ENCODE assay signal across 31 cellular contexts in genomic region chr15:73270366-73271097, GRCh38.
"Had no signal": no experiment of that assay in that cellular context is flagged by ENCODE, and none has a peak within 500 bp of the region (broad histone marks: within the 10 kb centered on the region; RNA-seq: fewer than 3 reads in every experiment).

No MANE protein-coding gene starts in this region.

- H3K27ac Mint-ChIP-seq: activated CD4-positive, alpha-beta memory T cell treated with anti-CD3 and anti-CD28 coated beads for 36 hours; activated CD4-positive, alpha-beta T cell treated with anti-CD3 and anti-CD28 coated beads, Interleukin-2, amount 10 ng/mL, durations not matched to agents 24 days and 14 days; activated T-cell treated with anti-CD3 and anti-CD28 coated beads, Interleukin-2, amount 50 U/mL, for 24 hours; effector memory CD8-positive, alpha-beta T cell; mesothelial cell of epicardium; naive B cell; nephron progenitor cell; stimulated activated naive B cell treated with anti-CD40 and anti-IgM and Interleukin-4, amounts not matched to agents 10 μg/mL and 1 μg/mL and 100 μg/mL, for 72 hours; T-helper 17 cell had no signal

- H3K9me3 ChIP-seq: colonic mucosa, gastrocnemius medialis, neutrophil, right lobe of liver, stomach, tibial artery, upper lobe of right lung had no signal

- H3K4me3 Mint-ChIP-seq: activated CD4-positive, alpha-beta memory T cell treated with anti-CD3 and anti-CD28 coated beads for 36 hours; activated CD4-positive, alpha-beta T cell treated with anti-CD3 and anti-CD28 coated beads, Interleukin-2, amount 10 ng/mL, durations not matched to agents 24 days and 14 days; activated T-cell treated with anti-CD3 and anti-CD28 coated beads, Interleukin-2, amount 50 U/mL, for 24 hours; effector memory CD8-positive, alpha-beta T cell; mesothelial cell of epicardium; naive B cell; nephron progenitor cell; stimulated activated naive B cell treated with anti-CD40 and anti-IgM and Interleukin-4, amounts not matched to agents 10 μg/mL and 1 μg/mL and 100 μg/mL, for 72 hours; T-helper 17 cell had no signal

- H3K36me3 Mint-ChIP-seq: naive B cell; stimulated activated naive B cell treated with anti-CD40 and anti-IgM and Interleukin-4, amounts not matched to agents 10 μg/mL and 1 μg/mL and 100 μg/mL, for 72 hours had no signal

- H3K27me3 Mint-ChIP-seq: activated CD4-positive, alpha-beta memory T cell treated with anti-CD3 and anti-CD28 coated beads for 36 hours; activated CD4-positive, alpha-beta T cell treated with anti-CD3 and anti-CD28 coated beads, Interleukin-2, amount 10 ng/mL, durations not matched to agents 24 days and 14 days; activated T-cell treated with anti-CD3 and anti-CD28 coated beads, Interleukin-2, amount 50 U/mL, for 24 hours; effector memory CD8-positive, alpha-beta T cell; T-helper 17 cell had no signal

- H3K27ac ChIP-seq: colonic mucosa, neutrophil, right lobe of liver, stomach, tibial artery, upper lobe of right lung, WERI-Rb-1 had no signal

- FAIRE-seq: endothelial cell of umbilical vein, keratinocyte had no signal

- ATAC-seq: activated CD4-positive, CD25-positive, alpha-beta regulatory T cell treated with anti-CD3 and anti-CD28 coated beads, Interleukin-2, amount 50 U/mL, for 24 hours; effector memory CD8-positive, alpha-beta T cell; gastrocnemius medialis; left cardiac atrium; left ventricle myocardium superior; stimulated activated naive B cell treated with anti-CD40 and anti-IgM and Interleukin-4, amounts not matched to agents 10 μg/mL and 1 μg/mL and 100 μg/mL, for 72 hours; T-helper 17 cell; upper lobe of right lung had no signal

- H3K27me3 ChIP-seq: colonic mucosa, gastrocnemius medialis, right lobe of liver, stomach, tibial artery, upper lobe of right lung had no signal

- H3K9me3 Mint-ChIP-seq: activated CD4-positive, alpha-beta memory T cell treated with anti-CD3 and anti-CD28 coated beads for 36 hours; activated CD4-positive, alpha-beta T cell treated with anti-CD3 and anti-CD28 coated beads, Interleukin-2, amount 10 ng/mL, durations not matched to agents 24 days and 14 days; activated T-cell treated with anti-CD3 and anti-CD28 coated beads, Interleukin-2, amount 50 U/mL, for 24 hours; effector memory CD8-positive, alpha-beta T cell; mesothelial cell of epicardium; naive B cell; nephron progenitor cell; stimulated activated naive B cell treated with anti-CD40 and anti-IgM and Interleukin-4, amounts not matched to agents 10 μg/mL and 1 μg/mL and 100 μg/mL, for 72 hours had no signal

- DNase-seq: activated CD4-positive, alpha-beta memory T cell treated with anti-CD3 and anti-CD28 coated beads for 36 hours; activated CD4-positive, alpha-beta T cell treated with anti-CD3 and anti-CD28 coated beads, Interleukin-2, amount 10 ng/mL, durations not matched to agents 24 days and 14 days; activated CD8-positive, alpha-beta memory T cell treated with anti-CD3 and anti-CD28 coated beads, Interleukin-2, amount 50 U/mL, for 48 hours; activated gamma-delta T cell; activated naive CD4-positive, alpha-beta T cell treated with anti-CD3 and anti-CD28 coated beads, Interleukin-2, amount 50 U/mL, for 16 hours; activated T-cell treated with anti-CD3 and anti-CD28 coated beads, Interleukin-2, amount 50 U/mL, for 24 hours; colonic mucosa; effector memory CD8-positive, alpha-beta T cell; gastrocnemius medialis; glutamatergic neuron; left cardiac atrium; left ventricle myocardium superior; mammary epithelial cell; naive B cell; nephron progenitor cell; right lobe of liver; stimulated activated CD4-positive, alpha-beta T cell treated with anti-CD3 and anti-CD28 coated beads, Interleukin-4, amount 100 ng/mL, for 4 hours; stimulated activated CD8-positive, alpha-beta memory T cell treated with anti-CD3 and anti-CD28 coated beads, Interleukin-4, amount 100 ng/mL, for 48 hours; stimulated activated naive B cell treated with anti-CD40 and anti-IgM and Interleukin-4, amounts not matched to agents 10 μg/mL and 1 μg/mL and 100 μg/mL, for 72 hours; stomach; SW 1271; T-helper 17 cell; T1000; tibial artery; upper lobe of right lung; WERI-Rb-1 had no signal

- H3K4me3 ChIP-seq: colonic mucosa, gastrocnemius medialis, right lobe of liver, stomach, tibial artery, upper lobe of right lung had no signal

- H3K36me3 ChIP-seq: colonic mucosa, neutrophil, right lobe of liver had no signal

- H3K4me1 ChIP-seq: colonic mucosa, right lobe of liver, tibial artery, upper lobe of right lung had no signal
